In the genomic region with DNA sequence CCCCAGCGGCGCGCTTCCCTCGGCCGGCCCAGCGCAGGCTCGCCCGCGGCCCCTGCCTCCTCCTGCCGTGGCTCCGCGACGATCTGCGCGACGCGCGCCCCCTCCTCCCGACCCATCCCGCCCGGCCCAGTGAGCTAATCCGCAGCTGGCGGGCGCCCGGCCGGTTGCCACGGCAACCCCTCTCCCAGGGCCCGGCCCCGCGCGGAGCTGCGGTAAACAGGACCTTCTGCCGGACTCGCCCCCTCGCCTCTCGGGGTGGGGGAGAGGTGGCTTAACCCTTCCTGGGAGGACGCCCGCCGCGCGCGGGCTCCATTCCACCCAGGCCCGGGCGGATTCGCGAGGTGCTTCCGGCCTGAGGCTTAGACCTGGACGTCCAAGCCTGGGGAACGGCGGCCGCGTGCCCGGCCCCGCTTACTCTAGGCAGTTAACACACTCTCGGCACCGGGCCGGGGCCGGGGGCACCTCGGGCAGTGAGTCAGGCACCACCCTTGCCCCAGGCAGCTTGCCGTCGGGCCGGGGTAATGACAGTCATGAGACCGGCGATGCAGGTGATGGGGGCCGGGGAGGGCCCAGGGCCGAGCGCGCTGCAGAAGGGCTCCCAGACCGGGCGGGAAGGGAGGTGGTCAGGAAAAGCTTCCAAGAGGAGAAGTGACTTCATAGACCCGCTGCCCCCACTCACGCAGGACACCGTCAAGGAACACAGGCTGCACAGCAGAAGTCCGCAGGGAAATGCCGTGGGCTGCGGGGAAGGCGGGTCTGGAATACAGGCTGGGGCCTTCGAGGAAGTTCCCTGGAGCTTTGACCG, we compare ENCODE assay signal across 8 cellular contexts. TPM values are rescaled to one million over a fixed set of nuclear protein-coding genes. Genes with fewer than 3 reads are reported as not detected.
DNase-seq lines count a peak whose midpoint lies in the region.

A gene with protein sequence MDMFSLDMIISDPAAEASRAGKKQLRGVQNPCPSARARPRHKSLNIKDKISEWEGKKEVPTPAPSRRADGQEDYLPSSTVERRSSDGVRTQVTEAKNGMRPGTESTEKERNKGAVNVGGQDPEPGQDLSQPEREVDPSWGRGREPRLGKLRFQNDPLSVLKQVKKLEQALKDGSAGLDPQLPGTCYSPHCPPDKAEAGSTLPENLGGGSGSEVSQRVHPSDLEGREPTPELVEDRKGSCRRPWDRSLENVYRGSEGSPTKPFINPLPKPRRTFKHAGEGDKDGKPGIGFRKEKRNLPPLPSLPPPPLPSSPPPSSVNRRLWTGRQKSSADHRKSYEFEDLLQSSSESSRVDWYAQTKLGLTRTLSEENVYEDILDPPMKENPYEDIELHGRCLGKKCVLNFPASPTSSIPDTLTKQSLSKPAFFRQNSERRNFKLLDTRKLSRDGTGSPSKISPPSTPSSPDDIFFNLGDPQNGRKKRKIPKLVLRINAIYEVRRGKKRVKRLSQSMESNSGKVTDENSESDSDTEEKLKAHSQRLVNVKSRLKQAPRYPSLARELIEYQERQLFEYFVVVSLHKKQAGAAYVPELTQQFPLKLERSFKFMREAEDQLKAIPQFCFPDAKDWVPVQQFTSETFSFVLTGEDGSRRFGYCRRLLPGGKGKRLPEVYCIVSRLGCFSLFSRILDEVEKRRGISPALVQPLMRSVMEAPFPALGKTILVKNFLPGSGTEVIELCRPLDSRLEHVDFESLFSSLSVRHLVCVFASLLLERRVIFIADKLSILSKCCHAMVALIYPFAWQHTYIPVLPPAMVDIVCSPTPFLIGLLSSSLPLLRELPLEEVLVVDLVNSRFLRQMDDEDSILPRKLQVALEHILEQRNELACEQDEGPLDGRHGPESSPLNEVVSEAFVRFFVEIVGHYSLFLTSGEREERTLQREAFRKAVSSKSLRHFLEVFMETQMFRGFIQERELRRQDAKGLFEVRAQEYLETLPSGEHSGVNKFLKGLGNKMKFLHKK (minus strand): TSS at position 87 of the 805 bp plus-strand sequence. CDS start 38,416 bp downstream, outside the sequence.

- H3K36me3 ChIP-seq in Karpas-422 (ENCODE audit: insufficient read depth, low read length): no peaks in the 10 kb centered on the region

- no peaks in the 10 kb centered on the region for H3K4me1 ChIP-seq in Karpas-422 (ENCODE audit: low read length)

- H2AFZ ChIP-seq in Karpas-422 (ENCODE audit: low read length): no peak within 1 kb of the TSS

- intact Hi-C loops in activated CD4-positive, alpha-beta T cell treated with anti-CD3 and anti-CD28 coated beads, Interleukin-2, amount 10 ng/mL, durations not matched to agents 24 days and 14 days (cut with micrococcal nuclease): no loop called here

- peaks cover 10% of the 10 kb centered on the region for H3K4me1 Mint-ChIP-seq in activated CD4-positive, alpha-beta T cell treated with anti-CD3 and anti-CD28 coated beads, Interleukin-2, amount 10 ng/mL, durations not matched to agents 24 days and 14 days

- peaks cover 2% of the 10 kb centered on the region for H3K36me3 Mint-ChIP-seq in activated CD4-positive, alpha-beta T cell treated with anti-CD3 and anti-CD28 coated beads, Interleukin-2, amount 10 ng/mL, durations not matched to agents 24 days and 14 days (ENCODE audit: low read depth)

- no peaks in the 10 kb centered on the region for H3K9me3 Mint-ChIP-seq in activated CD4-positive, alpha-beta T cell treated with anti-CD3 and anti-CD28 coated beads, Interleukin-2, amount 10 ng/mL, durations not matched to agents 24 days and 14 days

- H3K9ac ChIP-seq in Karpas-422 (ENCODE audit: low read length): no peak within 1 kb of the TSS

- peak within 1 kb of the TSS; percentile 58 for H3K4me3 ChIP-seq in skeletal muscle cell (ENCODE audit: low read depth, low read length)
- H3K4me3 ChIP-seq in Karpas-422 (ENCODE audit: low read length): no peak within 1 kb of the TSS

- H3K27ac ChIP-seq in Karpas-422 (ENCODE audit: low read length): no peak within 1 kb of the TSS

- no peaks in the 10 kb centered on the region for H3K79me2 ChIP-seq in Karpas-422 (ENCODE audit: low read length)

- H3K27me3 Mint-ChIP-seq in activated CD4-positive, alpha-beta T cell treated with anti-CD3 and anti-CD28 coated beads, Interleukin-2, amount 10 ng/mL, durations not matched to agents 24 days and 14 days: peaks cover 73% of the 10 kb centered on the region

- H3K9me2 ChIP-seq in Karpas-422 (replicated peaks; ENCODE audit: insufficient read depth, low read length): no peaks in the 10 kb centered on the region

- H3K4me3 Mint-ChIP-seq in activated CD4-positive, alpha-beta T cell treated with anti-CD3 and anti-CD28 coated beads, Interleukin-2, amount 10 ng/mL, durations not matched to agents 24 days and 14 days: peak within 1 kb of the TSS; percentile 83

- H4K20me1 ChIP-seq in Karpas-422 (ENCODE audit: insufficient read depth, low read depth, low read length): no peaks in the 10 kb centered on the region

- no peaks in the 10 kb centered on the region for H3K27me3 ChIP-seq in Karpas-422 (ENCODE audit: low read length)

- H3K4me2 ChIP-seq in Karpas-422 (ENCODE audit: low read depth, low read length, poor library complexity, severe bottlenecking): no peak within 1 kb of the TSS

- no peak for DNase-seq in activated CD4-positive, alpha-beta T cell treated with anti-CD3 and anti-CD28 coated beads, Interleukin-2, amount 10 ng/mL, durations not matched to agents 24 days and 14 days
- no peak for DNase-seq in activated CD4-positive, alpha-beta T cell treated with anti-CD3 and anti-CD28 coated beads for 4 hours
- DNase-seq in NCI-H82 (lab: John Stamatoyannopoulos, UW) (peak; percentile 94), cerebellar cortex (ENCODE audit: low spot score) (peak; percentile 51), iris pigment epithelial cell (ENCODE audit: low read depth) (peak; percentile 39), skeletal muscle cell (ENCODE audit: low read depth) (no peak), AML-193 (lab: John Stamatoyannopoulos, UW) (no peak), Karpas-422 (no peak)

- H3K9me3 ChIP-seq in Karpas-422 (ENCODE audit: low read length): no peaks in the 10 kb centered on the region

- no peak within 1 kb of the TSS for H3K27ac Mint-ChIP-seq in activated CD4-positive, alpha-beta T cell treated with anti-CD3 and anti-CD28 coated beads, Interleukin-2, amount 10 ng/mL, durations not matched to agents 24 days and 14 days

RNA-seq across cellular contexts. Expression of the gene that starts here (rescaled TPM):
- total RNA-seq in activated CD4-positive, alpha-beta T cell treated with anti-CD3 and anti-CD28 coated beads, Interleukin-2, amount 10 ng/mL, durations not matched to agents 24 days and 14 days: not detected in 2 replicates
- not detected in 2 replicates for total RNA-seq in Karpas-422 (2014; rRNA removed; shearing (Covaris generic); ENCODE audit: low replicate concordance)

Comparison
In these comparisons a context has a peak if more than half of its experiments do, and no peak if none do; other contexts are left out.
1. DNase-seq: peak in NCI-H82 (single experiment), cerebellar cortex (single experiment) and iris pigment epithelial cell (single experiment); none in activated CD4-positive, alpha-beta T cell treated with anti-CD3 and anti-CD28 coated beads, Interleukin-2, amount 10 ng/mL, durations not matched to agents 24 days and 14 days (single experiment), activated CD4-positive, alpha-beta T cell treated with anti-CD3 and anti-CD28 coated beads for 4 hours (0 of 2), skeletal muscle cell (single experiment), AML-193 (0 of 2) and Karpas-422 (single experiment).